ENCODE assay signal across 8 cellular contexts in genomic region chr21:43767980-43768867, GRCh38. TPM values are rescaled to one million over a fixed set of nuclear protein-coding genes. Genes with fewer than 3 reads are reported as not detected.
A peak's percentile ranks its signal among the peaks of the same experiment; 100 is the strongest.
DNase-seq lines count a peak whose midpoint lies in the region; ATAC-seq, FAIRE-seq and TF ChIP-seq lines count a peak whose summit lies in the region.

No MANE protein-coding gene starts in this region.

- TF ChIP-seq POLR2A in K562 (conservative IDR thresholded peaks at IDR 0.05), result peak; percentile 66; the same call in 1 of the 2 replicates
- TF ChIP-seq POLR2A in upper lobe of left lung (IDR thresholded peaks at IDR 0.05), result peak in 2 of 4 donors; percentile 19 to 53

- peak; percentile 57 for TF ChIP-seq EP300 in K562 (IDR thresholded peaks at IDR 0.05; ENCODE audit: low read length)
- TF ChIP-seq EP300 in upper lobe of left lung (IDR thresholded peaks at IDR 0.05), result peak in 1 of 4 donors; percentile 79

- H3K27ac ChIP-seq in K562 (ENCODE audit: extremely low read depth, low read depth, low read length), result peak overlapping the region; percentile 91
- H3K27ac ChIP-seq in upper lobe of left lung, result peak overlapping the region in 3 of 4 donors; percentile 66 to 84 (median 81)

- peak overlapping the region; percentile 76 to 87 for H3K9ac ChIP-seq in K562 (ENCODE audit: insufficient read depth in 1 of 2, low read depth in 2 of 2, low read length in 2 of 2)

- in situ Hi-C loops in K562 (cut with MboI), result no loop called here

- POLR2A ChIA-PET in K562 (lab: Yijun Ruan, JAX), result interaction anchor here (0.6 to 1.6 kb wide), 10 partner anchors 10 to 105 kb away, joined by 3 to 10 read pairs (median 4); partner anchors contain the start of gene RRP1

- TF ChIP-seq RAD21 in K562 (CRISPR knock-in tag; conservative IDR thresholded peaks at IDR 0.05 in 1 of 2, IDR thresholded peaks at IDR 0.05 in 1 of 2), result no peak

- H2AFZ ChIP-seq in K562 (ENCODE audit: low read depth, low read length), result peak overlapping the region; percentile 94

- no TSS peak for BruUV-seq in K562 (replicated peaks; lab: Mats Ljungman, UMichigan)

- intact Hi-C loops in K562 (cut with micrococcal nuclease), result no loop called here

- WGBS in K562 (ENCODE audit: insufficient coverage, low coverage, missing lambda C conversion rate), result 13% methylated on average over 34 of the region's 34 CpGs
- WGBS in upper lobe of left lung, 2 donors, result 47 to 61% methylated on average over 29 to 31 of the region's 34 CpGs

- peak; percentile 95 for FAIRE-seq in K562 (lab: Jason Lieb, UNC)

- H3K36me3 ChIP-seq in K562 (ENCODE audit: control insufficient read depth, insufficient read depth, low read length), result peaks cover 18% of the 10 kb centered on the region; the same call in 2 of the 3 replicates
- H3K36me3 ChIP-seq in upper lobe of left lung, result peaks cover 0 to 10% (median 8%) of the 10 kb centered on the region in 4 donors

- H3K4me2 ChIP-seq in K562 (ENCODE audit: insufficient read depth, low read length), result peak overlapping the region; percentile 66

- H3K27me3 ChIP-seq in K562 (ENCODE audit: control insufficient read depth in 2 of 2, insufficient read depth in 2 of 2, low read length in 2 of 2) (no peaks in the 10 kb centered on the region), upper lobe of left lung (no peaks in the 10 kb centered on the region)

- H3K4me3 ChIP-seq in K562, result no peak overlapping the region
- peak overlapping the region in 1 of 4 donors; percentile 10 for H3K4me3 ChIP-seq in upper lobe of left lung

- peaks cover 33 to 63% of the 10 kb centered on the region in 2 experiments for H3K4me1 ChIP-seq in K562 (replicated peaks in 1 of 2; ENCODE audit: control insufficient read depth in 2 of 2, insufficient read depth in 2 of 2, low read length in 2 of 2)
- peaks cover 0 to 26% (median 7%) of the 10 kb centered on the region in 4 donors for H3K4me1 ChIP-seq in upper lobe of left lung

- H4K20me1 ChIP-seq in K562 (replicated peaks; ENCODE audit: control insufficient read depth, insufficient read depth, low read length), result no peaks in the 10 kb centered on the region

- H3K9me3 ChIP-seq in K562 (replicated peaks; ENCODE audit: control insufficient read depth, insufficient read depth, low read depth, low read length) (no peaks in the 10 kb centered on the region), upper lobe of left lung (no peaks in the 10 kb centered on the region)

- DNase-seq in SIG-M5 treated with dmso at 0.1 percent for 504 hours (lab: John Stamatoyannopoulos, UW; ENCODE audit: unreplicated experiment) (peak; percentile 31), SIG-M5 (lab: John Stamatoyannopoulos, UW) (no peak), K562 (ENCODE audit: extremely low read depth in 1 of 4, low spot score in 3 of 4) (peak; percentile 80 to 96 (median 86)), kidney tubule cell (ENCODE audit: low spot score) (peak; percentile 90), upper lobe of left lung (peak; percentile 84 to 87)
- no peak for DNase-seq in activated CD4-positive, CD25-positive, alpha-beta regulatory T cell (lab: John Stamatoyannopoulos, UW)

- CTCF ChIA-PET in K562 (lab: Yijun Ruan, JAX; ENCODE audit: low intra/inter-chr PET ratio), result no interaction called here

- H3K79me2 ChIP-seq in K562 (ENCODE audit: control insufficient read depth, insufficient read depth, low read length), result no peaks in the 10 kb centered on the region

- TF ChIP-seq CTCF in K562 (IDR thresholded peaks at IDR 0.05 in 2 of 3, conservative IDR thresholded peaks at IDR 0.05 in 1 of 3; ENCODE audit: insufficient read depth in 2 of 3, low read depth in 1 of 3, low read length in 3 of 3) (0 out of 6 replicates have a peak, but pooled peaks of 1 of the 3 experiments have one; percentile 15), upper lobe of left lung (IDR thresholded peaks at IDR 0.05) (no peak)

- H3K9me1 ChIP-seq in K562 (ENCODE audit: control insufficient read depth, insufficient read depth, low read length), result peaks cover 8% of the 10 kb centered on the region

- ATAC-seq in K562, result peak; percentile 91
- ATAC-seq in upper lobe of left lung (ENCODE audit: low FRiP score in 2 of 2), result peak; percentile 83 to 89
- no peak for ATAC-seq in GM18502 (IDR thresholded peaks at IDR 0.05; ENCODE audit: poor library complexity, unreplicated experiment)
- ATAC-seq in HG02852 (IDR thresholded peaks at IDR 0.05; ENCODE audit: unreplicated experiment), result no peak

TF ChIP-seq in K562, 482 proteins besides CTCF, POLR2A, EP300 and RAD21 (continues in another document):
- no peak for TF ChIP-seq TRIM28 (IDR thresholded peaks at IDR 0.05)
- TF ChIP-seq U2AF1 (optimal IDR thresholded peaks at IDR 0.05; ENCODE audit: low read depth, low read length), result no peak
- TF ChIP-seq RB1 (IDR thresholded peaks at IDR 0.05; ENCODE audit: low read depth), result peak; percentile 7; the same call in 1 of the 2 replicates
- TF ChIP-seq ATF3 (IDR thresholded peaks at IDR 0.05), result peak; percentile 85
- TF ChIP-seq ATF3 (CRISPR knock-in tag; conservative IDR thresholded peaks at IDR 0.05), result peak; percentile 50; the same call in 1 of the 2 replicates
- TF ChIP-seq CBX5 (IDR thresholded peaks at IDR 0.05; ENCODE audit: borderline replicate concordance, low read depth), result no peak

RNA-seq across cellular contexts. Expression of gene CSTB, which starts 7.9 kb away (rescaled TPM):
- 10.6 and 21.9 TPM in 2 replicates for total RNA-seq in K562 (2011; cell fraction: chromatin; rRNA removed; ENCODE audit: low replicate concordance)
- total RNA-seq in K562 (2011; cell fraction: nucleolus; rRNA removed), result 19.5 and 22.0 TPM in 2 replicates
- 18.3 and 24.3 TPM in 2 replicates for total RNA-seq in K562 (2011; cell fraction: nucleoplasm; rRNA removed)
- total RNA-seq in K562 (2014; rRNA removed), result 23.1 and 29.0 TPM in 2 replicates
- 20.8 and 21.1 TPM in 2 replicates for total RNA-seq in K562 (2014; rRNA removed; fragmentation: Illumina TruSeq; extraction: Trizol)
- 31.7 and 34.9 TPM in 2 replicates for total RNA-seq in K562 (2015; rRNA removed; fragmentation: Illumina TruSeq; extraction: Trizol)
- total RNA-seq in K562 (2021), result 43.5 and 48.1 TPM in 2 replicates
- polyA plus RNA-seq in K562 (2011; rRNA removed), result 46.6 and 58.0 TPM in 2 replicates
- 74.4 and 80.8 TPM in 2 replicates for polyA plus RNA-seq in K562 (2011; cell fraction: cytosol; rRNA removed)
- polyA plus RNA-seq in K562 (2011; cell fraction: nucleus; rRNA removed), result 36.5 and 43.3 TPM in 2 replicates
- polyA plus RNA-seq in K562 (2012), result 76.9 and 118 TPM in 2 replicates
- polyA plus RNA-seq in K562 (2014; fragmentation: Illumina TruSeq; extraction: Trizol), result 64.2 and 79.8 TPM in 2 replicates
- 10 to 100 TPM; 12.4 to 17.1 TPM for polyA plus RNA-seq in K562 (2014; fragmentation: Nextera tagmentation; extraction: Ambion mirVana)
- polyA plus RNA-seq in K562 (2014; rRNA removed), result 65.0 and 67.8 TPM in 2 replicates
- polyA minus RNA-seq in K562 (2011; rRNA and poly(A)+ RNA removed), result 33.5 and 37.4 TPM in 2 replicates
- polyA minus RNA-seq in K562 (2011; cell fraction: cytosol; rRNA and poly(A)+ RNA removed), result 14.2 and 21.7 TPM in 2 replicates
- 9.0 and 14.1 TPM in 2 replicates for polyA minus RNA-seq in K562 (2011; cell fraction: nucleus; rRNA and poly(A)+ RNA removed)
- total RNA-seq in upper lobe of left lung, result 100 to 1,000 TPM in 2 of 6 donors, 10 to 100 TPM in 4; 19.9 to 122 (median 51.3) TPM

RNA-seq across cellular contexts. Expression of gene RRP1, which starts 21.2 kb away (rescaled TPM):
- 200 and 398 TPM in 2 replicates for total RNA-seq in K562 (2011; cell fraction: chromatin; rRNA removed; ENCODE audit: low replicate concordance)
- 176 and 196 TPM in 2 replicates for total RNA-seq in K562 (2011; cell fraction: nucleolus; rRNA removed)
- total RNA-seq in K562 (2011; cell fraction: nucleoplasm; rRNA removed), result 186 and 220 TPM in 2 replicates
- 68.6 and 84.3 TPM in 2 replicates for total RNA-seq in K562 (2014; rRNA removed)
- total RNA-seq in K562 (2014; rRNA removed; fragmentation: Illumina TruSeq; extraction: Trizol), result 40.5 and 48.5 TPM in 2 replicates
- total RNA-seq in K562 (2015; rRNA removed; fragmentation: Illumina TruSeq; extraction: Trizol), result 51.6 and 52.9 TPM in 2 replicates
- total RNA-seq in K562 (2021), result 89.1 and 105 TPM in 2 replicates
- polyA plus RNA-seq in K562 (2011; rRNA removed), result 38.0 and 47.3 TPM in 2 replicates
- polyA plus RNA-seq in K562 (2011; cell fraction: cytosol; rRNA removed), result 22.9 and 23.5 TPM in 2 replicates
- 233 and 286 TPM in 2 replicates for polyA plus RNA-seq in K562 (2011; cell fraction: nucleus; rRNA removed)
- 35.6 and 62.2 TPM in 2 replicates for polyA plus RNA-seq in K562 (2012)
- 79.7 and 97.5 TPM in 2 replicates for polyA plus RNA-seq in K562 (2014; fragmentation: Illumina TruSeq; extraction: Trizol)
- 1 to 10 TPM in 1 of 2 experiments, under 1 TPM in 1; 0.89 to 1.8 TPM for polyA plus RNA-seq in K562 (2014; fragmentation: Nextera tagmentation; extraction: Ambion mirVana)
- 60.2 and 64.7 TPM in 2 replicates for polyA plus RNA-seq in K562 (2014; rRNA removed)
- polyA minus RNA-seq in K562 (2011; rRNA and poly(A)+ RNA removed), result 23.9 and 28.6 TPM in 2 replicates
- 20.8 and 22.0 TPM in 2 replicates for polyA minus RNA-seq in K562 (2011; cell fraction: cytosol; rRNA and poly(A)+ RNA removed)
- 66.5 and 104 TPM in 2 replicates for polyA minus RNA-seq in K562 (2011; cell fraction: nucleus; rRNA and poly(A)+ RNA removed)
- total RNA-seq in upper lobe of left lung, result 10 to 100 TPM; 12.0 to 25.1 (median 20.9) TPM

RNA-seq across cellular contexts. Expression of gene PDXK, which starts 49.3 kb away (rescaled TPM):
- 130 and 265 TPM in 2 replicates for total RNA-seq in K562 (2011; cell fraction: chromatin; rRNA removed; ENCODE audit: low replicate concordance)
- 121 and 125 TPM in 2 replicates for total RNA-seq in K562 (2011; cell fraction: nucleolus; rRNA removed)
- 113 and 116 TPM in 2 replicates for total RNA-seq in K562 (2011; cell fraction: nucleoplasm; rRNA removed)
- total RNA-seq in K562 (2014; rRNA removed) (95.1 and 117 TPM in 2 replicates), K562 (2014; rRNA removed; fragmentation: Illumina TruSeq; extraction: Trizol) (57.2 and 71.2 TPM in 2 replicates), K562 (2015; rRNA removed; fragmentation: Illumina TruSeq; extraction: Trizol) (46.8 and 47.5 TPM in 2 replicates), K562 (2021) (162 TPM in 2 replicates), upper lobe of left lung (100 to 1,000 TPM; 105 to 301 (median 207) TPM)
- polyA plus RNA-seq in K562 (2011; rRNA removed) (135 and 158 TPM in 2 replicates), K562 (2014; fragmentation: Illumina TruSeq; extraction: Trizol) (80.6 and 84.8 TPM in 2 replicates), K562 (2014; fragmentation: Nextera tagmentation; extraction: Ambion mirVana) (1 to 10 TPM; 5.6 to 8.9 TPM), K562 (2014; rRNA removed) (76.5 and 103 TPM in 2 replicates)
- 118 and 126 TPM in 2 replicates for polyA plus RNA-seq in K562 (2011; cell fraction: cytosol; rRNA removed)
- polyA plus RNA-seq in K562 (2011; cell fraction: nucleus; rRNA removed), result 116 TPM in 2 replicates
- 82.1 and 83.5 TPM in 2 replicates for polyA plus RNA-seq in K562 (2012)
- 203 and 232 TPM in 2 replicates for polyA minus RNA-seq in K562 (2011; rRNA and poly(A)+ RNA removed)
- polyA minus RNA-seq in K562 (2011; cell fraction: cytosol; rRNA and poly(A)+ RNA removed), result 63.0 and 91.6 TPM in 2 replicates
- 27.7 and 39.5 TPM in 2 replicates for polyA minus RNA-seq in K562 (2011; cell fraction: nucleus; rRNA and poly(A)+ RNA removed)

Comparison
In these comparisons a context has a peak if more than half of its experiments do, and no peak if none do; other contexts are left out.
1. DNase-seq: peak in SIG-M5 treated with dmso at 0.1 percent for 504 hours (single experiment), K562 (4 of 4), kidney tubule cell (single experiment) and upper lobe of left lung (2 of 2); none in SIG-M5 (single experiment) and activated CD4-positive, CD25-positive, alpha-beta regulatory T cell (0 of 4).
2. ATAC-seq: peak in K562 (single experiment) and upper lobe of left lung (2 of 2); none in GM18502 (single experiment) and HG02852 (single experiment).